Comparison of ENCODE assay signal across 15 cellular contexts in the genomic region with DNA sequence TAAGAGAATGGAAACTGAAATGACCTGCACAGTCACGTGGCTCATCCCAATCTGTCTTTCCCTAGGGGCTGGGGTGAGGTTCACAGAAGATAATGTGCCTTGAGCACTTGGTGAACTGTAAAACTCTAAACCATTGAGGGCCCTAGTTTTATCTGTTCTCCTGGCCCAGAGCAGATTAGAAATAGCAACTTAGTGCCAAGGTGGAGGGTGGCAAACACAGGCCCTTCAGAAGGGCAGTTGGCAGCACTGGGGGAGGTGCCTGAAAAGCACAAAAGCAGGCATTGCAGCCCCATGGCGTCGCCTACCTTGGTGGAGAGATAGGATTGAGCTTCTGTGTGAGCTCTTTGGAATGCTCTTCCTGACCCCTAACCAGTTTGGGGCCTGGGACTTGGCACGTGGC. TPM values are rescaled to one million over a fixed set of nuclear protein-coding genes. Genes with fewer than 3 reads are reported as not detected.
A peak's percentile ranks its signal among the peaks of the same experiment; 100 is the strongest.
DNase-seq lines count a peak whose midpoint lies in the region; ATAC-seq, FAIRE-seq and TF ChIP-seq lines count a peak whose summit lies in the region.
"Not testable (repeated sequence)": the region's sequence is repeated elsewhere in the genome, so short reads cannot be mapped to it uniquely, and the experiment has no call there.
"Had no signal": no experiment of that assay in that cellular context is flagged by ENCODE, and none has a peak within 500 bp of the region (broad histone marks: within the 10 kb centered on the region; RNA-seq: fewer than 3 reads in every experiment).

No MANE protein-coding gene starts in this region.

- not testable (repeated sequence) for TF ChIP-seq CTCF in CD8-positive, alpha-beta T cell (IDR thresholded peaks at IDR 0.05); activated B cell treated with CpG ODN at 0.5 μM for 24 hours (IDR thresholded peaks at IDR 0.05); K562 (IDR thresholded peaks at IDR 0.05 in 2 of 3, conservative IDR thresholded peaks at IDR 0.05 in 1 of 3; ENCODE audit: insufficient read depth in 2 of 3, low read depth in 1 of 3, low read length in 3 of 3); nephron progenitor cell (IDR thresholded peaks at IDR 0.05); upper lobe of right lung (IDR thresholded peaks at IDR 0.05)

- not testable (repeated sequence) for H3K4me3 ChIP-seq in CD8-positive, alpha-beta T cell (ENCODE audit: low read depth, low read length); K562; upper lobe of right lung

- not testable (repeated sequence) for H3K27me3 ChIP-seq in CD8-positive, alpha-beta T cell (ENCODE audit: insufficient read depth, low read length); K562 (ENCODE audit: control insufficient read depth in 2 of 2, insufficient read depth in 2 of 2, low read length in 2 of 2); upper lobe of right lung

- H3K9me3 Mint-ChIP-seq in CD8-positive, alpha-beta T cell; activated B cell treated with CpG ODN at 0.5 μM for 24 hours; activated T-cell treated with anti-CD3 and anti-CD28 coated beads, Interleukin-2, amount 50 U/mL, for 72 hours; nephron progenitor cell: not testable (repeated sequence)

- CTCF ChIA-PET in CD8-positive, alpha-beta T cell (lab: Charles Lee); activated B cell treated with CpG ODN at 0.5 μM for 24 hours (lab: Charles Lee); K562 (lab: Yijun Ruan, JAX; ENCODE audit: low intra/inter-chr PET ratio): not testable (repeated sequence)

- not testable (repeated sequence) for BruUV-seq in K562 (replicated peaks; lab: Mats Ljungman, UMichigan)

- not testable (repeated sequence) for H2AFZ ChIP-seq in K562 (ENCODE audit: low read depth, low read length)

- H3K9me1 ChIP-seq in K562 (ENCODE audit: control insufficient read depth, insufficient read depth, low read length), result not testable (repeated sequence)

- not testable (repeated sequence) for H4K20me1 ChIP-seq in K562 (replicated peaks; ENCODE audit: control insufficient read depth, insufficient read depth, low read length)

- H3K36me3 ChIP-seq in CD8-positive, alpha-beta T cell (ENCODE audit: insufficient read depth, low read length), result peaks cover 60% of the 10 kb centered on the region
- H3K36me3 ChIP-seq in K562 (ENCODE audit: control insufficient read depth, insufficient read depth, low read length), result peaks cover 93% of the 10 kb centered on the region
- H3K36me3 ChIP-seq in upper lobe of right lung, result peaks cover 98% of the 10 kb centered on the region

- ATAC-seq in CD8-positive, alpha-beta T cell; activated B cell treated with CpG ODN at 0.5 μM for 24 hours (ENCODE audit: low read depth); activated T-cell treated with anti-CD3 and anti-CD28 coated beads, Interleukin-2, amount 50 U/mL, for 72 hours (replicated peaks in 1 of 2); K562; upper lobe of right lung: not testable (repeated sequence)
- ATAC-seq in Right ventricle myocardium inferior (peak; percentile 69), left cardiac atrium (peak; percentile 66 to 68)

- not testable (repeated sequence) for DNase-seq in CD8-positive, alpha-beta T cell; activated B cell treated with CpG ODN at 0.5 μM for 24 hours; activated T-cell treated with anti-CD3 and anti-CD28 coated beads, Interleukin-2, amount 50 U/mL, for 72 hours; K562 (ENCODE audit: extremely low read depth in 1 of 4, low spot score in 3 of 4); Right ventricle myocardium inferior (ENCODE audit: missing footprints); left cardiac atrium; nephron progenitor cell
- peak; percentile 26 for DNase-seq in upper lobe of right lung

- H3K27me3 Mint-ChIP-seq in CD8-positive, alpha-beta T cell (ENCODE audit: low read depth); activated B cell treated with CpG ODN at 0.5 μM for 24 hours; activated T-cell treated with anti-CD3 and anti-CD28 coated beads, Interleukin-2, amount 50 U/mL, for 72 hours (ENCODE audit: low read depth); nephron progenitor cell (ENCODE audit: low read depth, poor library complexity): not testable (repeated sequence)

- not testable (repeated sequence) for TF ChIP-seq EP300 in K562 (IDR thresholded peaks at IDR 0.05; ENCODE audit: low read length)

- H3K4me1 ChIP-seq in CD8-positive, alpha-beta T cell (ENCODE audit: insufficient read depth, low read length); K562 (replicated peaks in 1 of 2; ENCODE audit: control insufficient read depth in 2 of 2, insufficient read depth in 2 of 2, low read length in 2 of 2); upper lobe of right lung: not testable (repeated sequence)

- not testable (repeated sequence) for H3K9ac ChIP-seq in K562 (ENCODE audit: insufficient read depth in 1 of 2, low read depth in 2 of 2, low read length in 2 of 2)

- not testable (repeated sequence) for H3K4me2 ChIP-seq in K562 (ENCODE audit: insufficient read depth, low read length)

- H3K27ac ChIP-seq in CD8-positive, alpha-beta T cell (ENCODE audit: low read depth, low read length); K562 (ENCODE audit: extremely low read depth, low read depth, low read length); upper lobe of right lung: not testable (repeated sequence)

- in situ Hi-C loops in K562 (cut with MboI), result not testable (repeated sequence)

- peaks cover 14% of the 10 kb centered on the region for H3K4me1 Mint-ChIP-seq in CD8-positive, alpha-beta T cell (ENCODE audit: low read depth)
- peaks cover 18% of the 10 kb centered on the region for H3K4me1 Mint-ChIP-seq in activated B cell treated with CpG ODN at 0.5 μM for 24 hours
- peaks cover 14% of the 10 kb centered on the region for H3K4me1 Mint-ChIP-seq in activated T-cell treated with anti-CD3 and anti-CD28 coated beads, Interleukin-2, amount 50 U/mL, for 72 hours (ENCODE audit: low read depth)
- H3K4me1 Mint-ChIP-seq in nephron progenitor cell, result not testable (repeated sequence)

- 83% methylated on average over 4 of the region's 4 CpGs for WGBS in K562 (ENCODE audit: insufficient coverage, low coverage, missing lambda C conversion rate)

- peak overlapping the region; percentile 32 for H3K27ac Mint-ChIP-seq in CD8-positive, alpha-beta T cell
- H3K27ac Mint-ChIP-seq in activated B cell treated with CpG ODN at 0.5 μM for 24 hours, result peak overlapping the region; percentile 61
- peak overlapping the region; percentile 39 for H3K27ac Mint-ChIP-seq in activated T-cell treated with anti-CD3 and anti-CD28 coated beads, Interleukin-2, amount 50 U/mL, for 72 hours
- H3K27ac Mint-ChIP-seq in nephron progenitor cell, result peak overlapping the region; percentile 57

- H3K36me3 Mint-ChIP-seq in CD8-positive, alpha-beta T cell, result peaks cover 81% of the 10 kb centered on the region
- peaks cover 85% of the 10 kb centered on the region for H3K36me3 Mint-ChIP-seq in activated B cell treated with CpG ODN at 0.5 μM for 24 hours (ENCODE audit: low read depth)
- peaks cover 8 to 19% of the 10 kb centered on the region in 2 donors for H3K36me3 Mint-ChIP-seq in activated T-cell treated with anti-CD3 and anti-CD28 coated beads, Interleukin-2, amount 50 U/mL, for 72 hours (ENCODE audit: insufficient read depth in 2 of 2)
- peaks cover 68% of the 10 kb centered on the region for H3K36me3 Mint-ChIP-seq in nephron progenitor cell (ENCODE audit: low read depth)

- TF ChIP-seq RAD21 in K562 (CRISPR knock-in tag; conservative IDR thresholded peaks at IDR 0.05 in 1 of 2, IDR thresholded peaks at IDR 0.05 in 1 of 2), result not testable (repeated sequence)

- TF ChIP-seq POLR2A in K562 (conservative IDR thresholded peaks at IDR 0.05), result not testable (repeated sequence)

- not testable (repeated sequence) for H3K9me3 ChIP-seq in CD8-positive, alpha-beta T cell (ENCODE audit: low read length); K562 (replicated peaks; ENCODE audit: control insufficient read depth, insufficient read depth, low read depth, low read length); upper lobe of right lung

- intact Hi-C loops in CD8-positive, alpha-beta T cell (cut with DNase I, micrococcal nuclease); activated B cell treated with CpG ODN at 0.5 μM for 24 hours (cut with micrococcal nuclease); K562 (cut with micrococcal nuclease); Right ventricle myocardium inferior (cut with DNase I); left cardiac atrium (cut with DNase I); upper lobe of right lung (cut with DNase I): not testable (repeated sequence)

- H3K79me2 ChIP-seq in K562 (ENCODE audit: control insufficient read depth, insufficient read depth, low read length), result not testable (repeated sequence)

- FAIRE-seq in K562 (lab: Jason Lieb, UNC), result not testable (repeated sequence)

- POLR2A ChIA-PET in CD8-positive, alpha-beta T cell (lab: Charles Lee), result interaction anchor here (1.2 kb wide), 1 partner anchor 9 kb away, joined by 4 read pairs; no protein-coding TSS in a partner anchor
- POLR2A ChIA-PET in activated B cell treated with CpG ODN at 0.5 μM for 24 hours (lab: Charles Lee), result not testable (repeated sequence)
- POLR2A ChIA-PET in K562 (lab: Yijun Ruan, JAX), result interaction anchor here (0.6 to 1.1 kb wide), 2 partner anchors 11 to 381 kb away, joined by 3 read pairs; a partner anchor contains a TSS

- not testable (repeated sequence) for H3K4me3 Mint-ChIP-seq in CD8-positive, alpha-beta T cell; activated B cell treated with CpG ODN at 0.5 μM for 24 hours; activated T-cell treated with anti-CD3 and anti-CD28 coated beads, Interleukin-2, amount 50 U/mL, for 72 hours; nephron progenitor cell

RNA-seq across cellular contexts. Expression of a gene that starts 14.4 kb away (rescaled TPM):
- 10 to 100 TPM; 52.1 to 53.7 TPM for total RNA-seq in CD8-positive, alpha-beta T cell
- total RNA-seq in activated B cell treated with CpG ODN at 0.5 μM for 24 hours, result 85.5 and 88.4 TPM in 2 replicates
- 10 to 100 TPM; 80.4 to 84.5 TPM for total RNA-seq in activated T-cell treated with anti-CD3 and anti-CD28 coated beads, Interleukin-2, amount 50 U/mL, for 72 hours
- total RNA-seq in K562 (2011; cell fraction: chromatin; rRNA removed; ENCODE audit: low replicate concordance), result 80.1 and 150 TPM in 2 replicates
- total RNA-seq in K562 (2011; cell fraction: nucleolus; rRNA removed), result 98.0 and 100 TPM in 2 replicates
- 86.6 and 88.1 TPM in 2 replicates for total RNA-seq in K562 (2011; cell fraction: nucleoplasm; rRNA removed)
- 82.8 and 105 TPM in 2 replicates for total RNA-seq in K562 (2014; rRNA removed)
- total RNA-seq in K562 (2014; rRNA removed; fragmentation: Illumina TruSeq; extraction: Trizol), result 58.6 and 62.1 TPM in 2 replicates
- total RNA-seq in K562 (2015; rRNA removed; fragmentation: Illumina TruSeq; extraction: Trizol), result 77.6 and 79.2 TPM in 2 replicates
- total RNA-seq in K562 (2021), result 71.9 and 72.5 TPM in 2 replicates
- polyA plus RNA-seq in K562 (2011; rRNA removed), result 81.8 and 85.4 TPM in 2 replicates
- 92.3 and 104 TPM in 2 replicates for polyA plus RNA-seq in K562 (2011; cell fraction: cytosol; rRNA removed)
- 65.6 and 71.5 TPM in 2 replicates for polyA plus RNA-seq in K562 (2011; cell fraction: nucleus; rRNA removed)
- 75.2 and 79.0 TPM in 2 replicates for polyA plus RNA-seq in K562 (2012)
- 92.9 and 93.7 TPM in 2 replicates for polyA plus RNA-seq in K562 (2014; fragmentation: Illumina TruSeq; extraction: Trizol)
- 10 to 100 TPM; 22.7 to 30.6 TPM for polyA plus RNA-seq in K562 (2014; fragmentation: Nextera tagmentation; extraction: Ambion mirVana)
- polyA plus RNA-seq in K562 (2014; rRNA removed), result 107 and 118 TPM in 2 replicates
- 70.5 and 74.7 TPM in 2 replicates for polyA minus RNA-seq in K562 (2011; rRNA and poly(A)+ RNA removed)
- 45.0 and 45.3 TPM in 2 replicates for polyA minus RNA-seq in K562 (2011; cell fraction: cytosol; rRNA and poly(A)+ RNA removed)
- polyA minus RNA-seq in K562 (2011; cell fraction: nucleus; rRNA and poly(A)+ RNA removed), result 31.8 and 51.9 TPM in 2 replicates
- total RNA-seq in Right ventricle myocardium inferior, result 17.7 TPM
- total RNA-seq in left cardiac atrium, result 10 to 100 TPM; 21.8 to 23.7 TPM
- 78.1 TPM for total RNA-seq in upper lobe of right lung

RNA-seq across cellular contexts. Expression of a gene that starts 17.7 kb away (rescaled TPM):
- total RNA-seq in CD8-positive, alpha-beta T cell, result not detected
- total RNA-seq in activated B cell treated with CpG ODN at 0.5 μM for 24 hours, result not detected in 2 replicates
- total RNA-seq in activated T-cell treated with anti-CD3 and anti-CD28 coated beads, Interleukin-2, amount 50 U/mL, for 72 hours, result not detected
- total RNA-seq in K562 (2011; cell fraction: chromatin; rRNA removed; ENCODE audit: low replicate concordance), result 0.19 and 0.77 TPM in 2 replicates
- total RNA-seq in K562 (2011; cell fraction: nucleolus; rRNA removed), result 0.33 and 0.53 TPM in 2 replicates
- total RNA-seq in K562 (2011; cell fraction: nucleoplasm; rRNA removed), result 0.22 TPM in 1 of 2 replicates, not detected in the other
- 0.08 TPM in 1 of 2 replicates, not detected in the other for total RNA-seq in K562 (2014; rRNA removed)
- total RNA-seq in K562 (2014; rRNA removed; fragmentation: Illumina TruSeq; extraction: Trizol), result 0.11 and 0.13 TPM in 2 replicates
- total RNA-seq in K562 (2015; rRNA removed; fragmentation: Illumina TruSeq; extraction: Trizol), result 0.11 TPM in 1 of 2 replicates, not detected in the other
- total RNA-seq in K562 (2021), result 0.13 TPM in 1 of 2 replicates, not detected in the other
- 0.04 and 0.17 TPM in 2 replicates for polyA plus RNA-seq in K562 (2011; rRNA removed)
- polyA plus RNA-seq in K562 (2011; cell fraction: cytosol; rRNA removed), result 0.07 and 0.25 TPM in 2 replicates
- 0.17 and 0.87 TPM in 2 replicates for polyA plus RNA-seq in K562 (2011; cell fraction: nucleus; rRNA removed)
- polyA plus RNA-seq in K562 (2012), result 0.12 and 0.26 TPM in 2 replicates
- polyA plus RNA-seq in K562 (2014; fragmentation: Illumina TruSeq; extraction: Trizol), result 0.15 TPM in 1 of 2 replicates, not detected in the other
- polyA plus RNA-seq in K562 (2014; fragmentation: Nextera tagmentation; extraction: Ambion mirVana), result under 1 TPM in 1 of 2 experiments, not detected in 1; 0.10 TPM
- 0.28 and 0.36 TPM in 2 replicates for polyA plus RNA-seq in K562 (2014; rRNA removed)
- polyA minus RNA-seq in K562 (2011; rRNA and poly(A)+ RNA removed), result not detected in 2 replicates
- not detected in 2 replicates for polyA minus RNA-seq in K562 (2011; cell fraction: cytosol; rRNA and poly(A)+ RNA removed)
- not detected in 2 replicates for polyA minus RNA-seq in K562 (2011; cell fraction: nucleus; rRNA and poly(A)+ RNA removed)
- not detected for total RNA-seq in Right ventricle myocardium inferior
- not detected for total RNA-seq in left cardiac atrium
- not detected for total RNA-seq in upper lobe of right lung
- total RNA-seq: A673; CD8-positive, alpha-beta memory T cell; G401; H1; H9 had no signal
- polyA plus RNA-seq: CD14-positive monocyte; CD8-positive, alpha-beta memory T cell; H1 had no signal

RNA-seq across cellular contexts. Expression of a gene that starts 59.1 kb away (rescaled TPM):
- total RNA-seq in CD8-positive, alpha-beta T cell, result 1,000 to 10,000 TPM; 3,774 to 3,852 TPM
- 3,526 and 4,195 TPM in 2 replicates for total RNA-seq in activated B cell treated with CpG ODN at 0.5 μM for 24 hours
- total RNA-seq in activated T-cell treated with anti-CD3 and anti-CD28 coated beads, Interleukin-2, amount 50 U/mL, for 72 hours, result 1,000 to 10,000 TPM; 1,100 to 1,278 TPM
- total RNA-seq in K562 (2011; cell fraction: chromatin; rRNA removed; ENCODE audit: low replicate concordance), result under 0.01 TPM in 2 replicates
- under 0.01 and 21,200 TPM in 2 replicates for total RNA-seq in K562 (2011; cell fraction: nucleolus; rRNA removed)
- under 0.01 and 24,158 TPM in 2 replicates for total RNA-seq in K562 (2011; cell fraction: nucleoplasm; rRNA removed)
- total RNA-seq in K562 (2014; rRNA removed), result under 0.01 TPM in 2 replicates
- 28,565 and 32,823 TPM in 2 replicates for total RNA-seq in K562 (2014; rRNA removed; fragmentation: Illumina TruSeq; extraction: Trizol)
- total RNA-seq in K562 (2015; rRNA removed; fragmentation: Illumina TruSeq; extraction: Trizol), result 20,456 and 27,045 TPM in 2 replicates
- 2,231 and 2,538 TPM in 2 replicates for total RNA-seq in K562 (2021)
- polyA plus RNA-seq in K562 (2011; rRNA removed), result 83.9 TPM in 1 of 2 replicates, not detected in the other
- under 0.01 TPM in 1 of 2 replicates, not detected in the other for polyA plus RNA-seq in K562 (2011; cell fraction: cytosol; rRNA removed)
- under 0.01 and 1,424 TPM in 2 replicates for polyA plus RNA-seq in K562 (2011; cell fraction: nucleus; rRNA removed)
- 25.1 TPM in 1 of 2 replicates, not detected in the other for polyA plus RNA-seq in K562 (2012)
- polyA plus RNA-seq in K562 (2014; fragmentation: Illumina TruSeq; extraction: Trizol), result not detected in 2 replicates
- 1 to 10 TPM in 1 of 2 experiments, not detected in 1; 3.0 TPM for polyA plus RNA-seq in K562 (2014; fragmentation: Nextera tagmentation; extraction: Ambion mirVana)
- not detected in 2 replicates for polyA plus RNA-seq in K562 (2014; rRNA removed)
- polyA minus RNA-seq in K562 (2011; rRNA and poly(A)+ RNA removed), result 10,756 and 20,531 TPM in 2 replicates
- 58,964 and 66,171 TPM in 2 replicates for polyA minus RNA-seq in K562 (2011; cell fraction: cytosol; rRNA and poly(A)+ RNA removed)
- polyA minus RNA-seq in K562 (2011; cell fraction: nucleus; rRNA and poly(A)+ RNA removed), result 66,769 and 85,880 TPM in 2 replicates
- total RNA-seq in Right ventricle myocardium inferior, result 4,572 TPM
- total RNA-seq in left cardiac atrium, result over 10,000 TPM in 1 of 2 donors, 1,000 to 10,000 TPM in 1; 5,988 to 15,401 TPM
- 6,622 TPM for total RNA-seq in upper lobe of right lung
- total RNA-seq: G401 had no signal
- polyA plus RNA-seq: AG04450; CD14-positive monocyte; CD8-positive, alpha-beta memory T cell had no signal
